Comparison of ENCODE assay signal across 22 cellular contexts in the genomic region with DNA sequence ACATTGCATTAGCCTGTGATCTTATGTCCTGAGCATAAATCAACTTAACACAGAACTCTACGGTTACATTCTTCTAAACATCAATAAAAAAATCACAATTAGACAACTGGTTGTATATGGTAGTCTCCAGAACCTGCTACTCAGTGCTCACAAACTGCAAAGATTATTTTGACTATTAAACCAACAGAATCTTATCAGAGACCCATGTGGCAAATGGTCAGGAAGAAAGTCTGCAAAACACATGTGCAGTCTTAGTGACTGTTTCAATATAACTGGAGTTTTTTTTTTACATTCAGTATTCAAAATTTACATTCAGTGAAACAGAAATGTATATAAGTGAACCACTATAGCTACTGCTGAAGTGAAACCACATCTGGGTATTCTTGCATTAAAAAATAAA. TPM values are rescaled to one million over a fixed set of nuclear protein-coding genes. Genes with fewer than 3 reads are reported as not detected.
DNase-seq lines count a peak whose midpoint lies in the region; ATAC-seq and TF ChIP-seq lines count a peak whose summit lies in the region.
"Had no signal": no experiment of that assay in that cellular context is flagged by ENCODE, and none has a peak within 500 bp of the region (broad histone marks: within the 10 kb centered on the region; RNA-seq: fewer than 3 reads in every experiment).

No MANE protein-coding gene starts in this region.

- no peaks in the 10 kb centered on the region for H3K36me3 ChIP-seq in Loucy (ENCODE audit: insufficient read depth, low read length)
- no peaks in the 10 kb centered on the region for H3K36me3 ChIP-seq in OCI-LY7 (ENCODE audit: insufficient read depth, low read length)
- no peaks in the 10 kb centered on the region for H3K36me3 ChIP-seq in thyroid gland
- H3K36me3 ChIP-seq: BLaER1 had no signal

- no peak overlapping the region for H3K4me3 Mint-ChIP-seq in progenitor cell of endocrine pancreas (ENCODE audit: low read depth)
- no peak overlapping the region for H3K4me3 Mint-ChIP-seq in stimulated activated effector memory CD8-positive, alpha-beta T cell treated with anti-CD3 and anti-CD28 coated beads, Interleukin-12 subunit alpha, Interleukin-12 subunit beta, amount 100 ng/mL, for 72 hours
- H3K4me3 Mint-ChIP-seq: B cell; CD4-positive, CD25-positive, alpha-beta regulatory T cell; CD8-positive, alpha-beta T cell had no signal

- H3K4me3 ChIP-seq in Loucy (ENCODE audit: low read length, poor library complexity, severe bottlenecking) (no peak overlapping the region), OCI-LY7 (ENCODE audit: low read depth, low read length, poor library complexity, severe bottlenecking) (no peak overlapping the region), thyroid gland (replicated peaks in 1 of 3) (no peak overlapping the region)
- H3K4me3 ChIP-seq: BLaER1, GM12878, GM23248 had no signal

- H3K27me3 Mint-ChIP-seq in progenitor cell of endocrine pancreas = no peaks in the 10 kb centered on the region

- H4K20me1 ChIP-seq in Loucy (ENCODE audit: insufficient read depth, low read length, poor library complexity, severe bottlenecking) (no peaks in the 10 kb centered on the region), OCI-LY7 (ENCODE audit: insufficient read depth, low read length) (no peaks in the 10 kb centered on the region)
- H4K20me1 ChIP-seq: BLaER1 had no signal

- peaks cover 2% of the 10 kb centered on the region for H3K9me3 Mint-ChIP-seq in progenitor cell of endocrine pancreas (ENCODE audit: low read depth)
- H3K9me3 Mint-ChIP-seq in stimulated activated effector memory CD8-positive, alpha-beta T cell treated with anti-CD3 and anti-CD28 coated beads, Interleukin-12 subunit alpha, Interleukin-12 subunit beta, amount 100 ng/mL, for 72 hours = no peaks in the 10 kb centered on the region
- H3K9me3 Mint-ChIP-seq: CD8-positive, alpha-beta T cell had no signal

- no peaks in the 10 kb centered on the region for H3K79me2 ChIP-seq in Loucy (ENCODE audit: insufficient read depth, low read length)
- H3K79me2 ChIP-seq in OCI-LY7 (ENCODE audit: insufficient read depth, low read depth, low read length) = no peaks in the 10 kb centered on the region

- H3K9me2 ChIP-seq in Loucy (replicated peaks; ENCODE audit: low read depth, low read length) = no peaks in the 10 kb centered on the region
- no peaks in the 10 kb centered on the region for H3K9me2 ChIP-seq in OCI-LY7 (ENCODE audit: insufficient read depth, low read length)

- H3K27ac ChIP-seq in OCI-LY7 (ENCODE audit: low read depth, low read length, poor library complexity, severe bottlenecking) (no peak overlapping the region), thyroid gland (no peak overlapping the region)
- H3K27ac ChIP-seq: BLaER1, C4-2B, GM23248 had no signal

- H3K4me1 ChIP-seq in Loucy (ENCODE audit: insufficient read depth, low read length, poor library complexity, severe bottlenecking) (no peaks in the 10 kb centered on the region), OCI-LY7 (ENCODE audit: insufficient read depth, low read length, poor library complexity, severe bottlenecking) (no peaks in the 10 kb centered on the region), thyroid gland (peaks cover 12 to 15% of the 10 kb centered on the region in 2 donors)
- H3K4me1 ChIP-seq: BLaER1, Caco-2 had no signal

- no TSS peak for BruUV-seq in OCI-LY7 (replicated peaks; lab: Mats Ljungman, UMichigan)

- no peaks in the 10 kb centered on the region for H3F3A ChIP-seq in Loucy (ENCODE audit: low read depth)

- no peak for TF ChIP-seq POLR2A in thyroid gland (IDR thresholded peaks at IDR 0.05)

- POLR2A ChIA-PET in OCI-LY7 (lab: Charles Lee) = interaction anchor here (0.6 kb wide), 1 partner anchor 91 kb away, joined by 4 read pairs; no protein-coding TSS in a partner anchor

- H3K36me3 Mint-ChIP-seq in progenitor cell of endocrine pancreas (ENCODE audit: insufficient read depth) = peaks cover 36% of the 10 kb centered on the region
- H3K36me3 Mint-ChIP-seq in stimulated activated effector memory CD8-positive, alpha-beta T cell treated with anti-CD3 and anti-CD28 coated beads, Interleukin-12 subunit alpha, Interleukin-12 subunit beta, amount 100 ng/mL, for 72 hours = no peaks in the 10 kb centered on the region
- H3K36me3 Mint-ChIP-seq: CD4-positive, CD25-positive, alpha-beta regulatory T cell; CD8-positive, alpha-beta T cell had no signal

- peak overlapping the region; percentile 61 for H2AFZ ChIP-seq in Loucy (ENCODE audit: low read length)
- H2AFZ ChIP-seq in OCI-LY7 (ENCODE audit: low read length) = no peak overlapping the region
- H2AFZ ChIP-seq: GM23248 had no signal

- H3K4me2 ChIP-seq in Loucy (ENCODE audit: low read depth, low read length, poor library complexity, severe bottlenecking) (no peak overlapping the region), OCI-LY7 (ENCODE audit: low read length) (peak overlapping the region; percentile 17; the same call in 1 of the 2 replicates)
- H3K4me2 ChIP-seq: BLaER1 had no signal

- ATAC-seq in SK-N-SH treated with all-trans-retinoic acid at 6 μM for 48 hours = no peak
- ATAC-seq in stimulated activated effector memory CD8-positive, alpha-beta T cell treated with anti-CD3 and anti-CD28 coated beads, Interleukin-12 subunit alpha, Interleukin-12 subunit beta, amount 100 ng/mL, for 72 hours = no peak
- no peak for ATAC-seq in sciatic nerve
- ATAC-seq: CD8-positive, alpha-beta T cell; GM12878; HCT116 had no signal

- no peak for TF ChIP-seq CTCF in Loucy (conservative IDR thresholded peaks at IDR 0.05; ENCODE audit: low read length)
- TF ChIP-seq CTCF in OCI-LY7 (conservative IDR thresholded peaks at IDR 0.05; ENCODE audit: low read length) = no peak
- TF ChIP-seq CTCF in progenitor cell of endocrine pancreas (IDR thresholded peaks at IDR 0.05; ENCODE audit: unreplicated experiment) = no peak
- TF ChIP-seq CTCF in thyroid gland (IDR thresholded peaks at IDR 0.05) = no peak

- 56 to 64% methylated on average over 1 of the region's 1 CpG for WGBS in thyroid gland, 2 donors

- intact Hi-C loops in OCI-LY7 (cut with micrococcal nuclease; ENCODE audit: unreplicated experiment) = no loop called here
- intact Hi-C loops in sciatic nerve (cut with DNase I) = no loop called here
- intact Hi-C loops in thyroid gland (cut with DNase I) = no loop called here

- H3K9me3 ChIP-seq in Loucy (ENCODE audit: insufficient read depth, low read depth, low read length) = no peaks in the 10 kb centered on the region
- no peaks in the 10 kb centered on the region for H3K9me3 ChIP-seq in OCI-LY7 (ENCODE audit: low read length)
- H3K9me3 ChIP-seq in thyroid gland = no peaks in the 10 kb centered on the region
- H3K9me3 ChIP-seq: BLaER1, Caco-2 had no signal

- peak overlapping the region; percentile 57 for H3K27ac Mint-ChIP-seq in progenitor cell of endocrine pancreas
- no peak overlapping the region for H3K27ac Mint-ChIP-seq in stimulated activated effector memory CD8-positive, alpha-beta T cell treated with anti-CD3 and anti-CD28 coated beads, Interleukin-12 subunit alpha, Interleukin-12 subunit beta, amount 100 ng/mL, for 72 hours
- H3K27ac Mint-ChIP-seq: B cell; CD4-positive, CD25-positive, alpha-beta regulatory T cell; CD8-positive, alpha-beta T cell had no signal

- H3K27me3 ChIP-seq in Loucy (ENCODE audit: insufficient read depth, low read length, poor library complexity, severe bottlenecking) (no peaks in the 10 kb centered on the region), thyroid gland (no peaks in the 10 kb centered on the region)
- H3K27me3 ChIP-seq: BLaER1 had no signal

- DNase-seq in OCI-LY7 (ENCODE audit: low spot score) (no peak), progenitor cell of endocrine pancreas (ENCODE audit: low spot score, unreplicated experiment) (no peak), sciatic nerve (ENCODE audit: low spot score) (no peak), iPS-NIHi11 (ENCODE audit: low spot score) (no peak), thyroid gland (no peak)
- no peak for DNase-seq in stimulated activated effector memory CD8-positive, alpha-beta T cell treated with anti-CD3 and anti-CD28 coated beads, Interleukin-12 subunit alpha, Interleukin-12 subunit beta, amount 100 ng/mL, for 72 hours (ENCODE audit: low spot score in 2 of 2)
- DNase-seq: Caco-2; CD4-positive, CD25-positive, alpha-beta regulatory T cell; CD8-positive, alpha-beta T cell; DMS 273 treated with DMSO at 0.1 percent for 48 hours; DMS79; EL; GDM1; GM23248; H7 had no signal

- H3K4me1 Mint-ChIP-seq in progenitor cell of endocrine pancreas (ENCODE audit: low read depth) = peaks cover 12% of the 10 kb centered on the region
- no peaks in the 10 kb centered on the region for H3K4me1 Mint-ChIP-seq in stimulated activated effector memory CD8-positive, alpha-beta T cell treated with anti-CD3 and anti-CD28 coated beads, Interleukin-12 subunit alpha, Interleukin-12 subunit beta, amount 100 ng/mL, for 72 hours
- H3K4me1 Mint-ChIP-seq: B cell; CD4-positive, CD25-positive, alpha-beta regulatory T cell had no signal

- CTCF ChIA-PET in OCI-LY7 (lab: Charles Lee; ENCODE audit: unreplicated experiment) = no interaction called here

- no peak overlapping the region for H3K9ac ChIP-seq in Loucy (ENCODE audit: low read depth, low read length, poor library complexity, severe bottlenecking)
- H3K9ac ChIP-seq: BLaER1, GM23248 had no signal

TF ChIP-seq in SK-N-SH treated with all-trans-retinoic acid at 6 μM for 48 hours, 23 proteins besides CTCF, POLR2A, EP300 and RAD21:
- TF ChIP-seq ZNF70 (CRISPR knock-in tag; IDR thresholded peaks at IDR 0.05) = no peak
- no peak for TF ChIP-seq RARB (CRISPR knock-in tag; IDR thresholded peaks at IDR 0.05)
- peak; percentile 73 for TF ChIP-seq TCF4 (CRISPR knock-in tag; IDR thresholded peaks at IDR 0.05; ENCODE audit: borderline replicate concordance)
- TF ChIP-seq BACH2 (CRISPR knock-in tag; IDR thresholded peaks at IDR 0.05; ENCODE audit: borderline replicate concordance) = no peak

RNA-seq across cellular contexts. Expression of gene PYGO1, which starts 27.3 kb away (rescaled TPM):
- total RNA-seq in OCI-LY7 (2014; rRNA removed; shearing (Covaris generic)) = not detected in 2 replicates
- not detected in 2 replicates for total RNA-seq in OCI-LY7 (2022)
- total RNA-seq in progenitor cell of endocrine pancreas = 19.9 and 21.8 TPM in 2 replicates
- total RNA-seq in sciatic nerve = 15.1 TPM
- total RNA-seq in thyroid gland = 10 to 100 TPM; 19.4 to 30.1 (median 23.1) TPM
- total RNA-seq: CD4-positive, CD25-positive, alpha-beta regulatory T cell; CD8-positive, alpha-beta T cell; GM12878 had no signal

Comparison
In these comparisons a context has a peak if more than half of its experiments do, and no peak if none do; other contexts are left out.
1. RNA of gene PYGO1, which starts 27.3 kb away (total RNA-seq): 19.4 to 30.1 TPM in thyroid gland, 19.9 to 21.8 TPM in progenitor cell of endocrine pancreas and 15.1 TPM in sciatic nerve (single experiment); not detected in OCI-LY7; every median in the first group is over 10 times any median in the second.